In the genomic region with DNA sequence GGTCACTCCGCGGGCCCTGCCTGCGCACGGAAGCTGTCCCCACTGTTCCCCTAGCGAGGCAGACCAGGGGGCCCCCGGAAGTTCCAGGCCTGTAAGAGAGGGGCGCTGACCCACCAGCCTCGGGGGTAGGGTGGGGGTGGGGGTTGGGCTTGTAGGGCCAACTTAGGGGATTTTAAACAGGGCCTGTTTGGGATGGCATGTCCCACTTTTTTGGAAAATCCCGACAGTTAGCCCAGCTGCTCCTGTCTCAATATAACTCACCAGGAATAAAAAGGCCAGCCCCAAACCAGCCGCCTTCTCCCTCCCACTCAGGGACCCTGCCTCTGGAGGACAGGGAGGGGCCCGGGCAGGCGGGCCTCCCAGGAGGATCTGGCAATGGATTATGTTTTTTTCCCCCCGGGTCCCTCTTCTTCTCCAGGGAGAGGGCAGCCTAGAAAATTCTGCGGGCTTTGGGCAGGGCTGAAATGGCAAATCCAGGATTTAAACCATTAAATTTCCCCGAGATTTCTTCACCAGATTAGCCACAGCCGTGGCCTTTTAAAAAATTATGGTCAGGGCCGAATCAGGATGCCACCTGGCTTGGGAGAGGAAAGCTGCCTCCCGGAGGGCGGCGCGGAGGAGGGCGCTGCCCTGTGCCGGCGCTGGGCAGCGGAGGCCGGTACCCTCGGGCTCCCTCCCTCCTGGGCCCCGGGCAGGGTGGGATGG, we compare ENCODE assay signal across 1 cellular context.
TF ChIP-seq lines count a peak whose summit lies in the region.

No MANE protein-coding gene starts in this region.

TF ChIP-seq in H1, 55 proteins besides CTCF, POLR2A, EP300 and RAD21 (continued from another document):
- TF ChIP-seq YY1 (IDR thresholded peaks at IDR 0.05; ENCODE audit: low read depth, low read length), result no peak
- TF ChIP-seq EZH2 (IDR thresholded peaks at IDR 0.05; ENCODE audit: low read depth, low read length, severe bottlenecking), result no peak
- TF ChIP-seq HDAC2 (IDR thresholded peaks at IDR 0.05; ENCODE audit: borderline replicate concordance in 1 of 2, low read depth in 2 of 2, low read length in 2 of 2), result no peak
- TF ChIP-seq CEBPB (IDR thresholded peaks at IDR 0.05; ENCODE audit: low read depth, low read length), result no peak
